8 cellular contexts compared by ENCODE assay signal in genomic region chr3:127822166-127822835, GRCh38. TPM values are rescaled to one million over a fixed set of nuclear protein-coding genes. Genes with fewer than 3 reads are reported as not detected.
DNase-seq lines count a peak whose midpoint lies in the region; ATAC-seq and TF ChIP-seq lines count a peak whose summit lies in the region.

Gene MGLL, minus strand, starts transcription at chr3:127822515. Its CDS starts 197 bp downstream, at chr3:127822318.

- H3K79me2 ChIP-seq in neural progenitor cell (ENCODE audit: low read depth), result no peaks in the 10 kb centered on the region

- peak within 1 kb of the TSS; percentile 68 to 94 (median 89) for H3K27ac ChIP-seq in gastroesophageal sphincter
- H3K27ac ChIP-seq in neural progenitor cell, result no peak within 1 kb of the TSS

- H3F3A ChIP-seq in neural progenitor cell (ENCODE audit: low read depth), result no peaks in the 10 kb centered on the region

- peak within 1 kb of the TSS; percentile 30 for H2AFZ ChIP-seq in neural progenitor cell (replicated peaks)

- H3K27ac Mint-ChIP-seq in activated CD4-positive, alpha-beta memory T cell treated with anti-CD3 and anti-CD28 coated beads, Interleukin-2, amount 10 ng/mL, durations not matched to agents 7 days and 5 days, result no peak within 1 kb of the TSS
- H3K27ac Mint-ChIP-seq in neural progenitor cell, result no peak within 1 kb of the TSS

- H3K4me1 Mint-ChIP-seq in activated T-cell treated with anti-CD3 and anti-CD28 coated beads, Interleukin-2, amount 50 U/mL, for 4 hours (ENCODE audit: low read depth), result peaks cover 11% of the 10 kb centered on the region
- peaks cover 26% of the 10 kb centered on the region for H3K4me1 Mint-ChIP-seq in activated CD4-positive, alpha-beta memory T cell treated with anti-CD3 and anti-CD28 coated beads, Interleukin-2, amount 10 ng/mL, durations not matched to agents 7 days and 5 days
- H3K4me1 Mint-ChIP-seq in neural progenitor cell, result peaks cover 14% of the 10 kb centered on the region

- ATAC-seq in activated T-cell treated with anti-CD3 and anti-CD28 coated beads, Interleukin-2, amount 50 U/mL, for 4 hours, result peak in 1 of 2 donors; percentile 33
- peak; percentile 29 for ATAC-seq in gastroesophageal sphincter
- ATAC-seq in activated CD4-positive, CD25-positive, alpha-beta regulatory T cell treated with anti-CD3 and anti-CD28 coated beads, Interleukin-2, amount 50 U/mL, for 24 hours, result no peak
- ATAC-seq in GM19455 (IDR thresholded peaks at IDR 0.05; ENCODE audit: unreplicated experiment), result no peak

- H3K9me3 ChIP-seq in gastroesophageal sphincter (no peaks in the 10 kb centered on the region), neural progenitor cell (ENCODE audit: low read depth) (peaks cover under 1% of the 10 kb centered on the region)

- H3K27me3 ChIP-seq in gastroesophageal sphincter (no peaks in the 10 kb centered on the region), neural progenitor cell (peaks cover 64% of the 10 kb centered on the region)

- H3K4me3 Mint-ChIP-seq in activated T-cell treated with anti-CD3 and anti-CD28 coated beads, Interleukin-2, amount 50 U/mL, for 4 hours, result peak within 1 kb of the TSS; percentile 79
- H3K4me3 Mint-ChIP-seq in activated CD4-positive, alpha-beta memory T cell treated with anti-CD3 and anti-CD28 coated beads, Interleukin-2, amount 10 ng/mL, durations not matched to agents 7 days and 5 days, result peak within 1 kb of the TSS; percentile 72
- H3K4me3 Mint-ChIP-seq in neural progenitor cell, result peak within 1 kb of the TSS; percentile 91

- H3K9ac ChIP-seq in neural progenitor cell, result no peak within 1 kb of the TSS

- peak in 2 of 4 experiments; percentile 17 to 32 for TF ChIP-seq CTCF in gastroesophageal sphincter (IDR thresholded peaks at IDR 0.05)
- TF ChIP-seq CTCF in neural progenitor cell (IDR thresholded peaks at IDR 0.05), result no peak

- no peaks in the 10 kb centered on the region for H3K9me3 Mint-ChIP-seq in activated T-cell treated with anti-CD3 and anti-CD28 coated beads, Interleukin-2, amount 50 U/mL, for 4 hours
- H3K9me3 Mint-ChIP-seq in activated CD4-positive, alpha-beta memory T cell treated with anti-CD3 and anti-CD28 coated beads, Interleukin-2, amount 10 ng/mL, durations not matched to agents 7 days and 5 days, result peaks cover 2% of the 10 kb centered on the region
- H3K9me3 Mint-ChIP-seq in neural progenitor cell, result peaks cover 3% of the 10 kb centered on the region

- H3K36me3 ChIP-seq in gastroesophageal sphincter (peaks cover 0 to 5% of the 10 kb centered on the region in 2 donors), neural progenitor cell (no peaks in the 10 kb centered on the region)

- 0% methylated on average over 2 to 5 of the region's 35 CpGs for WGBS in gastroesophageal sphincter (ENCODE audit: low coverage in 1 of 2), 2 donors

- CTCF ChIA-PET in activated CD4-positive, alpha-beta memory T cell treated with anti-CD3 and anti-CD28 coated beads, Interleukin-2, amount 10 ng/mL, durations not matched to agents 7 days and 5 days (lab: Charles Lee), result interaction anchor here (0.8 kb wide), 1 partner anchor 13 kb away, joined by 3 read pairs; no protein-coding TSS in a partner anchor

- POLR2A ChIA-PET in activated CD4-positive, alpha-beta memory T cell treated with anti-CD3 and anti-CD28 coated beads, Interleukin-2, amount 10 ng/mL, durations not matched to agents 7 days and 5 days (lab: Charles Lee), result interaction anchor here (1.4 kb wide), 1 partner anchor 22 kb away, joined by 3 read pairs; no protein-coding TSS in a partner anchor

- H3K4me1 ChIP-seq in gastroesophageal sphincter (peaks cover 3 to 58% (median 12%) of the 10 kb centered on the region in 3 donors), neural progenitor cell (no peaks in the 10 kb centered on the region)

- TF ChIP-seq EP300 in gastroesophageal sphincter (IDR thresholded peaks at IDR 0.05), result no peak

- peaks cover 49% of the 10 kb centered on the region for H3K27me3 Mint-ChIP-seq in activated T-cell treated with anti-CD3 and anti-CD28 coated beads, Interleukin-2, amount 50 U/mL, for 4 hours (ENCODE audit: low read depth)
- peaks cover 58% of the 10 kb centered on the region for H3K27me3 Mint-ChIP-seq in activated CD4-positive, alpha-beta memory T cell treated with anti-CD3 and anti-CD28 coated beads, Interleukin-2, amount 10 ng/mL, durations not matched to agents 7 days and 5 days
- H3K27me3 Mint-ChIP-seq in neural progenitor cell (ENCODE audit: insufficient read depth, low read depth), result peaks cover 39% of the 10 kb centered on the region

- H3K4me3 ChIP-seq in gastroesophageal sphincter (peak within 1 kb of the TSS; percentile 86 to 92), neural progenitor cell (peak within 1 kb of the TSS; percentile 81)

- no peak for DNase-seq in activated T-cell treated with anti-CD3 and anti-CD28 coated beads, Interleukin-2, amount 50 U/mL, for 4 hours
- DNase-seq in activated T-cell treated with anti-CD3 and anti-CD28 coated beads for 4 hours (no peak), HT-29 (ENCODE audit: low spot score) (peak; percentile 66), neural progenitor cell (ENCODE audit: low spot score) (peak; percentile 49)
- DNase-seq in activated CD4-positive, alpha-beta memory T cell treated with anti-CD3 and anti-CD28 coated beads, Interleukin-2, amount 10 ng/mL, durations not matched to agents 7 days and 5 days, result no peak

- TF ChIP-seq POLR2A in gastroesophageal sphincter (IDR thresholded peaks at IDR 0.05), result peak in 1 of 2 donors; percentile 25

- H3K4me2 ChIP-seq in neural progenitor cell, result peak within 1 kb of the TSS; percentile 89

- no peaks in the 10 kb centered on the region for H3K36me3 Mint-ChIP-seq in activated T-cell treated with anti-CD3 and anti-CD28 coated beads, Interleukin-2, amount 50 U/mL, for 4 hours (ENCODE audit: insufficient read depth)
- no peaks in the 10 kb centered on the region for H3K36me3 Mint-ChIP-seq in activated CD4-positive, alpha-beta memory T cell treated with anti-CD3 and anti-CD28 coated beads, Interleukin-2, amount 10 ng/mL, durations not matched to agents 7 days and 5 days (ENCODE audit: low read depth)
- peaks cover 3% of the 10 kb centered on the region for H3K36me3 Mint-ChIP-seq in neural progenitor cell

- H4K20me1 ChIP-seq in neural progenitor cell (ENCODE audit: low read depth), result no peaks in the 10 kb centered on the region

RNA-seq across cellular contexts. Expression of gene MGLL, which starts in this region (rescaled TPM):
- total RNA-seq in activated T-cell treated with anti-CD3 and anti-CD28 coated beads, Interleukin-2, amount 50 U/mL, for 4 hours, result 1 to 10 TPM; 2.2 to 8.0 (median 2.6) TPM
- 83.6 and 95.0 TPM in 2 replicates for total RNA-seq in HT-29 (2014; rRNA removed; shearing (Covaris generic))
- 1 to 10 TPM; 1.5 to 1.7 TPM for total RNA-seq in activated CD4-positive, alpha-beta memory T cell treated with anti-CD3 and anti-CD28 coated beads, Interleukin-2, amount 10 ng/mL, durations not matched to agents 7 days and 5 days
- total RNA-seq in gastroesophageal sphincter (100 to 1,000 TPM in 1 of 4 donors, 10 to 100 TPM in 3; 39.2 to 171 (median 55.8) TPM), neural progenitor cell (ENCODE audit: low replicate concordance) (0.12 and 0.15 TPM in 2 replicates)

Comparison
In these comparisons a context has a peak if more than half of its experiments do, and no peak if none do; other contexts are left out.
1. Peak in DNase-seq, H3K4me3 ChIP-seq and H3K4me2 ChIP-seq in neural progenitor cell; RNA of the gene not detected or under 1 TPM.